20 cellular contexts compared by ENCODE assay signal in the genomic region with DNA sequence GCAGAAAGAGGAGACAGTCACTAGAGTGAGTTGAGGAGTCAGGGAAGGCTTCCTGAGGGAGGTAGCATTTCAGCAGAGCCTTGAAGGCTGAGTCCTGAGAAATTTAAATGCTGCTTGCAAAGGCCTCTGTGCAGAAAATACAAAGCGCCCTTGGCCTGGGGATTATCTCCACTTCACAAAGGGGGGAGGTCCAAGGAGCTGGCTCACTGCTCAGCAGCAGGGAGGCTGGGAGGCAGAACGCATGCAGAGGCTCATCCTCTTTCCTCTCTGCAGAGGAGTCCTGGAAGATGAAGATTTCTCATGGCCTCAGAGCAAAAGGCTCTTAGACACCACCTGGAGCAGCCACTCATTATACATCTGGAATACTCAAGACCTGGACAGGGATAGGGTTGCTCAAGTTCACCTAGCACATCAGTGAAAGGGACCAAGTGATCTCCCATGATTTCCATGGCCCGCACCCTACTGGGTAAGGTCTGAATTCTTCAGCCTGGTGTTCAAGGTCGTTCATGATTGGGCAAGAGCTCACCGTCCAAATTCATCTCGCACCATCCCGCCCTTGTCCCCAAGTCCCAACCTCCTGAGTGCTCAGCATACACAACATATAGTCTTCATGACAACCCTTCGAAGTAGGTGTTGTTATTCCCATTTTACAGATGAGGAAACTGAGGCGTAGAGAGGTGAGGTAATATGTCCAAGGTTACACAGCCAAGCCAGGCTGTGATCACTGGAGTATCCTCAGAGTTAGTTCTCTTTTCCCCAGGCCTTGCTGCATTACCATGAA. TPM values are rescaled to one million over a fixed set of nuclear protein-coding genes. Genes with fewer than 3 reads are reported as not detected.
"Had no signal": no experiment of that assay in that cellular context is flagged by ENCODE, and none has a peak within 500 bp of the region (broad histone marks: within the 10 kb centered on the region; RNA-seq: fewer than 3 reads in every experiment).

No MANE protein-coding gene starts in this region.

- H3K4me1 ChIP-seq: gastrocnemius medialis, vagina had no signal

- ATAC-seq: activated CD4-positive, CD25-positive, alpha-beta regulatory T cell treated with anti-CD3 and anti-CD28 coated beads, Interleukin-2, amount 50 U/mL, for 24 hours; activated naive CD8-positive, alpha-beta T cell treated with anti-CD3 and anti-CD28 coated beads, Interleukin-2, amount 50 U/mL, for 24 hours; gastrocnemius medialis; heart right ventricle; naive thymus-derived CD8-positive, alpha-beta T cell; right cardiac atrium had no signal

- H3K4me1 Mint-ChIP-seq: activated naive CD8-positive, alpha-beta T cell treated with anti-CD3 and anti-CD28 coated beads, Interleukin-2, amount 50 U/mL, for 24 hours had no signal

- H3K4me3 ChIP-seq: gastrocnemius medialis, heart right ventricle, lung, tibial nerve, vagina had no signal

- H3K36me3 ChIP-seq: gastrocnemius medialis, heart right ventricle, tibial nerve, vagina had no signal

- H3K4me3 Mint-ChIP-seq: activated naive CD4-positive, alpha-beta T cell treated with anti-CD3 and anti-CD28 coated beads for 36 hours; activated naive CD8-positive, alpha-beta T cell treated with anti-CD3 and anti-CD28 coated beads, Interleukin-2, amount 50 U/mL, for 24 hours; activated T-helper 1 cell treated with anti-CD3 and anti-CD28 coated beads, Interleukin-12 subunit alpha, Interleukin-12 subunit beta, Interleukin-2, Interleukin-4 antibody, amounts not matched to agents 30 ng/mL and 10 ng/mL and 1 ng/mL, durations not matched to agents 14 hours and 24 hours and 36 hours; naive thymus-derived CD8-positive, alpha-beta T cell had no signal

- H3K27ac Mint-ChIP-seq: activated naive CD4-positive, alpha-beta T cell treated with anti-CD3 and anti-CD28 coated beads for 36 hours; activated naive CD8-positive, alpha-beta T cell treated with anti-CD3 and anti-CD28 coated beads, Interleukin-2, amount 50 U/mL, for 24 hours; activated T-helper 1 cell treated with anti-CD3 and anti-CD28 coated beads, Interleukin-12 subunit alpha, Interleukin-12 subunit beta, Interleukin-2, Interleukin-4 antibody, amounts not matched to agents 30 ng/mL and 10 ng/mL and 1 ng/mL, durations not matched to agents 14 hours and 24 hours and 36 hours; progenitor cell of endocrine pancreas had no signal

- DNase-seq: activated CD4-positive, alpha-beta T cell treated with anti-CD3 and anti-CD28 coated beads, Interleukin-2, amount 50 U/mL, for 1 hour; activated naive CD4-positive, alpha-beta T cell treated with anti-CD3 and anti-CD28 coated beads for 36 hours; activated naive CD8-positive, alpha-beta T cell treated with anti-CD3 and anti-CD28 coated beads, Interleukin-2, amount 50 U/mL, for 24 hours; erythroblast; gastrocnemius medialis; heart right ventricle; naive thymus-derived CD8-positive, alpha-beta T cell; occipital lobe; right cardiac atrium; stimulated activated CD4-positive, alpha-beta T cell treated with anti-CD3 and anti-CD28 coated beads, Interleukin-1b, Interleukin-23, amount 100 ng/mL, for 48 hours; T-helper 9 cell had no signal

- H3K27me3 ChIP-seq: gastrocnemius medialis, heart right ventricle, tibial nerve, vagina had no signal

- H3K27ac ChIP-seq: gastrocnemius medialis, heart right ventricle, vagina had no signal

RNA-seq across cellular contexts. Expression of a gene that starts 9.0 kb away (rescaled TPM):
- total RNA-seq: activated CD8-positive, alpha-beta memory T cell treated with anti-CD3 and anti-CD28 coated beads for 36 hours; activated naive CD4-positive, alpha-beta T cell treated with anti-CD3 and anti-CD28 coated beads for 36 hours; activated T-helper 1 cell treated with anti-CD3 and anti-CD28 coated beads, Interleukin-12 subunit alpha, Interleukin-12 subunit beta, Interleukin-2, Interleukin-4 antibody, amounts not matched to agents 30 ng/mL and 10 ng/mL and 1 ng/mL, durations not matched to agents 14 hours and 24 hours and 36 hours; chondrocyte; dermis microvascular lymphatic vessel endothelial cell; naive thymus-derived CD8-positive, alpha-beta T cell; occipital lobe; progenitor cell of endocrine pancreas; vagina had no signal
- polyA plus RNA-seq: naive thymus-derived CD8-positive, alpha-beta T cell had no signal
